ENCODE assay signal across 23 cellular contexts in genomic region chr12:14853966-14854365, GRCh38. TPM values are rescaled to one million over a fixed set of nuclear protein-coding genes. Genes with fewer than 3 reads are reported as not detected.
DNase-seq lines count a peak whose midpoint lies in the region; ATAC-seq and TF ChIP-seq lines count a peak whose summit lies in the region.
"Had no signal": no experiment of that assay in that cellular context is flagged by ENCODE, and none has a peak within 500 bp of the region (broad histone marks: within the 10 kb centered on the region; RNA-seq: fewer than 3 reads in every experiment).

No MANE protein-coding gene starts in this region.

- H2AFZ ChIP-seq in hepatocyte, result no peak overlapping the region

- H3K27me3 ChIP-seq in right atrium auricular region (no peaks in the 10 kb centered on the region), hepatocyte (no peaks in the 10 kb centered on the region), aorta (ENCODE audit: control insufficient read depth in 1 of 2, insufficient read depth in 2 of 2, low read length in 1 of 2) (no peaks in the 10 kb centered on the region)
- H3K27me3 ChIP-seq: ascending aorta; BLaER1 treated with 17β-estradiol and CSF1 and Interleukin-3, amounts not matched to agents 10 nM and 100 nM had no signal

- peaks cover 0 to 4% of the 10 kb centered on the region in 2 donors for H3K9me3 ChIP-seq in right atrium auricular region
- no peaks in the 10 kb centered on the region for H3K9me3 ChIP-seq in hepatocyte (ENCODE audit: low read depth)
- no peaks in the 10 kb centered on the region for H3K9me3 ChIP-seq in aorta (ENCODE audit: control insufficient read depth, low read length)
- H3K9me3 ChIP-seq: ascending aorta had no signal

- ATAC-seq in Right ventricle myocardium superior (ENCODE audit: poor library complexity) (peak; percentile 65), aorta (ENCODE audit: low FRiP score) (peak; percentile 45)
- ATAC-seq: A549 had no signal

- H3K4me1 ChIP-seq in right atrium auricular region (peaks cover 0 to 8% of the 10 kb centered on the region in 2 donors), hepatocyte (ENCODE audit: insufficient read depth) (no peaks in the 10 kb centered on the region), aorta (ENCODE audit: control insufficient read depth in 1 of 2, insufficient read depth in 2 of 2, low read length in 2 of 2) (peaks cover 0 to 6% of the 10 kb centered on the region in 2 donors)
- H3K4me1 ChIP-seq: A549 had no signal

- intact Hi-C loops in Right ventricle myocardium superior (cut with DNase I) (loop anchor here (5.0 kb wide), 1 partner anchor 33 kb away; the partner anchor contains the start of gene MGP), aorta (cut with DNase I) (loop anchor here in 1 of 2 donors (5.0 kb wide), 1 partner anchor 283 kb away; no protein-coding TSS in a partner anchor)

- CTCF ChIA-PET in RWPE1 (lab: Yijun Ruan, JAX), result no interaction called here

- H3K27ac ChIP-seq in right atrium auricular region (peak overlapping the region in 1 of 2 donors; percentile 13), hepatocyte (peak overlapping the region; percentile 11), aorta (ENCODE audit: low read depth in 1 of 2, low read length in 2 of 2) (no peak overlapping the region), RWPE1 (no peak overlapping the region), substantia nigra (ENCODE audit: low read depth, low read length, poor library complexity, severe bottlenecking) (no peak overlapping the region)
- H3K27ac ChIP-seq: A549; BLaER1 treated with 17β-estradiol and CSF1 and Interleukin-3, amounts not matched to agents 10 nM and 100 nM had no signal

- in situ Hi-C loops in G401 (cut with HindIII; ENCODE audit: low sequenced_read_pairs), result no loop called here

- POLR2A ChIA-PET in RWPE1 (lab: Yijun Ruan, JAX; ENCODE audit: low non-redundant PET), result no interaction called here

- WGBS in hepatocyte (ENCODE audit: low lambda C conversion rate, missing lambda C conversion rate), result 52% methylated on average over 3 of the region's 3 CpGs
- WGBS in aorta, 2 donors, result 50 to 53% methylated on average over 3 of the region's 3 CpGs

- peak; percentile 45 for DNase-seq in Right ventricle myocardium superior
- DNase-seq in right atrium auricular region (ENCODE audit: low spot score), result no peak
- DNase-seq in dedifferentiated amniotic fluid mesenchymal stem cell (ENCODE audit: extremely low spot score), result peak; percentile 51
- DNase-seq in hepatocyte (ENCODE audit: low spot score), result no peak
- DNase-seq in aorta, result no peak
- no peak for DNase-seq in RWPE1 (ENCODE audit: low spot score)
- DNase-seq in G401 (ENCODE audit: low spot score), result no peak
- DNase-seq in substantia nigra (lab: John Stamatoyannopoulos, UW), result no peak
- DNase-seq: activated naive CD4-positive, alpha-beta T cell treated with anti-CD3 and anti-CD28 coated beads, Interleukin-2, amount 10 ng/mL, durations not matched to agents 7 days and 5 days; activated T-cell treated with anti-CD3 and anti-CD28 coated beads, Interleukin-2, amount 50 U/mL, for 24 hours; DMS 273 treated with DMSO at 0.1 percent for 48 hours; effector memory CD4-positive, alpha-beta T cell; head of caudate nucleus; immature natural killer cell; NCI-H345; T-helper 9 cell had no signal

- no peak overlapping the region for H3K4me2 ChIP-seq in hepatocyte
- H3K4me2 ChIP-seq: A549; BLaER1 treated with 17β-estradiol and CSF1 and Interleukin-3, amounts not matched to agents 10 nM and 100 nM had no signal

- H3K36me3 ChIP-seq in right atrium auricular region (no peaks in the 10 kb centered on the region), hepatocyte (replicated peaks; ENCODE audit: insufficient read depth, low read depth) (no peaks in the 10 kb centered on the region), aorta (ENCODE audit: control insufficient read depth in 1 of 2, insufficient read depth in 2 of 2, low read length in 1 of 2) (no peaks in the 10 kb centered on the region)
- H3K36me3 ChIP-seq: ascending aorta; BLaER1 treated with 17β-estradiol and CSF1 and Interleukin-3, amounts not matched to agents 10 nM and 100 nM had no signal

- H3K9me2 ChIP-seq in hepatocyte (replicated peaks; ENCODE audit: insufficient read depth), result no peaks in the 10 kb centered on the region

- no peak overlapping the region for H3K4me3 ChIP-seq in right atrium auricular region
- no peak overlapping the region for H3K4me3 ChIP-seq in hepatocyte
- no peak overlapping the region for H3K4me3 ChIP-seq in aorta (ENCODE audit: low read length in 2 of 2)
- H3K4me3 ChIP-seq: A549; ascending aorta; BLaER1 treated with 17β-estradiol and CSF1 and Interleukin-3, amounts not matched to agents 10 nM and 100 nM; lung had no signal

- H4K20me1 ChIP-seq in hepatocyte (ENCODE audit: insufficient read depth, poor library complexity, severe bottlenecking), result no peaks in the 10 kb centered on the region
- H4K20me1 ChIP-seq: BLaER1 treated with 17β-estradiol and CSF1 and Interleukin-3, amounts not matched to agents 10 nM and 100 nM had no signal

- TF ChIP-seq CTCF in right atrium auricular region (IDR thresholded peaks at IDR 0.05), result no peak
- TF ChIP-seq CTCF in hepatocyte (IDR thresholded peaks at IDR 0.05; ENCODE audit: poor library complexity), result no peak
- TF ChIP-seq CTCF in RWPE1 (conservative IDR thresholded peaks at IDR 0.05; ENCODE audit: low read depth), result no peak

- H3K79me2 ChIP-seq in hepatocyte, result no peaks in the 10 kb centered on the region

RNA-seq across cellular contexts. Expression of gene ART4, which starts 10.6 kb away (rescaled TPM):
- total RNA-seq in Right ventricle myocardium superior (2.8 TPM), right atrium auricular region (10 to 100 TPM; 12.1 to 25.9 TPM), hepatocyte (4.9 and 6.3 TPM in 2 replicates), aorta (10 to 100 TPM in 1 of 2 donors, 1 to 10 TPM in 1; 5.6 to 11.6 TPM)
- polyA plus RNA-seq in hepatocyte (5.1 and 7.3 TPM in 2 replicates), aorta (10 to 100 TPM; 10.5 to 50.8 TPM)
- total RNA-seq in G401 (2014; rRNA removed; shearing (Covaris generic)), result not detected in 2 replicates
- total RNA-seq: H1, MCF 10A, osteocyte had no signal
- polyA plus RNA-seq: A549, H1, immature natural killer cell had no signal

RNA-seq across cellular contexts. Expression of gene MGP, which starts 31.7 kb away (rescaled TPM):
- total RNA-seq in Right ventricle myocardium superior, result 231 TPM
- total RNA-seq in right atrium auricular region, result 100 to 1,000 TPM; 287 to 454 TPM
- 115 and 117 TPM in 2 replicates for total RNA-seq in hepatocyte
- polyA plus RNA-seq in hepatocyte, result 561 and 646 TPM in 2 replicates
- over 10,000 TPM in 1 of 2 donors, 1,000 to 10,000 TPM in 1; 7,115 to 12,824 TPM for total RNA-seq in aorta
- polyA plus RNA-seq in aorta, result over 10,000 TPM; 16,275 to 16,848 TPM
- total RNA-seq in G401 (2014; rRNA removed; shearing (Covaris generic)), result not detected in 2 replicates
- total RNA-seq: H1 had no signal
- polyA plus RNA-seq: H1 had no signal

RNA-seq across cellular contexts. Expression of gene SMCO3, which starts 40.0 kb away (rescaled TPM):
- total RNA-seq in Right ventricle myocardium superior, result not detected
- under 1 TPM; 0.33 to 0.43 TPM for total RNA-seq in right atrium auricular region
- total RNA-seq in hepatocyte, result 1.7 and 3.2 TPM in 2 replicates
- polyA plus RNA-seq in hepatocyte, result 1.4 and 2.9 TPM in 2 replicates
- 1 to 10 TPM in 1 of 2 donors, under 1 TPM in 1; 0.26 to 1.0 TPM for total RNA-seq in aorta
- polyA plus RNA-seq in aorta, result 1 to 10 TPM in 1 of 2 donors, under 1 TPM in 1; 0.88 to 3.0 TPM
- not detected in 2 replicates for total RNA-seq in G401 (2014; rRNA removed; shearing (Covaris generic))
- total RNA-seq: H1, MCF 10A, osteocyte had no signal
- polyA plus RNA-seq: H1 had no signal

RNA-seq across cellular contexts. Expression of gene C12orf60, which starts 50.5 kb away (rescaled TPM):
- total RNA-seq in Right ventricle myocardium superior (1.6 TPM), right atrium auricular region (1 to 10 TPM in 1 of 2 donors, under 1 TPM in 1; 0.90 to 1.1 TPM), hepatocyte (1.5 and 2.3 TPM in 2 replicates), aorta (1 to 10 TPM in 1 of 2 donors, under 1 TPM in 1; 0.91 to 1.1 TPM)
- polyA plus RNA-seq in hepatocyte (0.17 and 2.0 TPM in 2 replicates), aorta (1 to 10 TPM in 1 of 2 donors, under 1 TPM in 1; 0.56 to 1.9 TPM)
- 1.6 and 2.6 TPM in 2 replicates for total RNA-seq in G401 (2014; rRNA removed; shearing (Covaris generic))
- total RNA-seq: ascending aorta had no signal

RNA-seq across cellular contexts. Expression of gene WBP11, which starts 50.7 kb away (rescaled TPM):
- 45.7 TPM for total RNA-seq in Right ventricle myocardium superior
- total RNA-seq in right atrium auricular region, result 10 to 100 TPM; 19.9 to 21.9 TPM
- 22.8 and 26.6 TPM in 2 replicates for total RNA-seq in hepatocyte
- polyA plus RNA-seq in hepatocyte, result 39.3 and 54.2 TPM in 2 replicates
- total RNA-seq in aorta, result 10 to 100 TPM; 43.2 to 44.7 TPM
- polyA plus RNA-seq in aorta, result 10 to 100 TPM; 16.9 TPM
- 17.8 and 18.4 TPM in 2 replicates for total RNA-seq in G401 (2014; rRNA removed; shearing (Covaris generic))

Comparison
In these comparisons a context has a peak if more than half of its experiments do, and no peak if none do; other contexts are left out.
1. DNase-seq: peak in Right ventricle myocardium superior (single experiment) and dedifferentiated amniotic fluid mesenchymal stem cell (single experiment); none in right atrium auricular region (single experiment), hepatocyte (single experiment), aorta (0 of 2), RWPE1 (single experiment), G401 (single experiment) and substantia nigra (0 of 49).
2. RNA of gene MGP, which starts 31.7 kb away (total RNA-seq): 7,115 to 12,824 TPM in aorta, 287 to 454 TPM in right atrium auricular region, 231 TPM in Right ventricle myocardium superior (single experiment) and 115 to 117 TPM in hepatocyte; not detected in G401; every median in the first group is over 100 times any median in the second.